25 cellular contexts compared by ENCODE assay signal in genomic region chr5:3309538-3309937, GRCh38.
DNase-seq lines count a peak whose midpoint lies in the region; FAIRE-seq and TF ChIP-seq lines count a peak whose summit lies in the region.
"Had no signal": no experiment of that assay in that cellular context is flagged by ENCODE, and none has a peak within 500 bp of the region (broad histone marks: within the 10 kb centered on the region; RNA-seq: fewer than 3 reads in every experiment).

No MANE protein-coding gene starts in this region.

- H3K9me2 ChIP-seq in OCI-LY7 (ENCODE audit: insufficient read depth, low read length): no peaks in the 10 kb centered on the region

- H3K4me2 ChIP-seq in astrocyte (ENCODE audit: low read length) (peak overlapping the region; percentile 81), OCI-LY7 (ENCODE audit: low read length) (no peak overlapping the region)
- H3K4me2 ChIP-seq: KMS-11 had no signal

- H2AFZ ChIP-seq in astrocyte (ENCODE audit: low read depth, low read length): no peak overlapping the region
- no peak overlapping the region for H2AFZ ChIP-seq in OCI-LY7 (ENCODE audit: low read length)

- H3K36me3 ChIP-seq in astrocyte (ENCODE audit: insufficient read depth, low read length) (no peaks in the 10 kb centered on the region), HAP-1 (replicated peaks) (no peaks in the 10 kb centered on the region), OCI-LY7 (ENCODE audit: insufficient read depth, low read length) (no peaks in the 10 kb centered on the region)

- H3K27me3 ChIP-seq in astrocyte (ENCODE audit: insufficient read depth, low read length): no peaks in the 10 kb centered on the region
- H3K27me3 ChIP-seq in HAP-1 (ENCODE audit: low read depth): no peaks in the 10 kb centered on the region

- no peak overlapping the region for H3K4me3 Mint-ChIP-seq in astrocyte (ENCODE audit: unreplicated experiment)
- H3K4me3 Mint-ChIP-seq in mesothelial cell of epicardium: no peak overlapping the region
- H3K4me3 Mint-ChIP-seq in activated T-cell treated with anti-CD3 and anti-CD28 coated beads, Interleukin-2, amount 50 U/mL, for 24 hours: no peak overlapping the region
- H3K4me3 Mint-ChIP-seq: IgD-negative memory B cell had no signal

- H3K4me1 Mint-ChIP-seq in astrocyte (ENCODE audit: low read depth, unreplicated experiment): peaks cover 13% of the 10 kb centered on the region
- H3K4me1 Mint-ChIP-seq in mesothelial cell of epicardium: peaks cover 21% of the 10 kb centered on the region
- no peaks in the 10 kb centered on the region for H3K4me1 Mint-ChIP-seq in activated T-cell treated with anti-CD3 and anti-CD28 coated beads, Interleukin-2, amount 50 U/mL, for 24 hours (ENCODE audit: low read depth)
- H3K4me1 Mint-ChIP-seq: IgD-negative memory B cell had no signal

- POLR2A ChIA-PET in OCI-LY7 (lab: Charles Lee): no interaction called here

- DNase-seq in NCI-H526 (lab: John Stamatoyannopoulos, UW) (peak; percentile 41 to 80), astrocyte (ENCODE audit: low read depth) (no peak), epithelial cell of prostate (ENCODE audit: low read depth, low spot score) (no peak), mesothelial cell of epicardium (ENCODE audit: low spot score in 2 of 2, unreplicated experiment in 2 of 2) (no peak), HAP-1 (ENCODE audit: low spot score in 2 of 2) (no peak), OCI-LY7 (ENCODE audit: low spot score) (no peak), SKM-1 treated with dmso at 0.1 percent for 144 hours (lab: John Stamatoyannopoulos, UW; ENCODE audit: unreplicated experiment) (no peak)
- no peak for DNase-seq in activated T-cell treated with anti-CD3 and anti-CD28 coated beads, Interleukin-2, amount 50 U/mL, for 24 hours
- DNase-seq: Calu3; DMS79 treated with DMSO at 0.1 percent for 48 hours; GF-D8; NCI-H1092; NCI-H1436; NCI-H187; NCI-H2081 treated with DMSO at 0.1 percent for 48 hours; NCI-H2171 treated with DMSO at 0.1 percent for 48 hours; NCI-H524; NCI-H82; NK-92 treated with Interleukin-12 subunit alpha and Interleukin-12 subunit beta, amount 100 ng/mL, for 24 hours; RPMI8226; SHP77 treated with DMSO at 0.1 percent for 48 hours had no signal

- no TSS peak for BruUV-seq in OCI-LY7 (replicated peaks; lab: Mats Ljungman, UMichigan)

- H3K4me3 ChIP-seq in astrocyte (ENCODE audit: insufficient read depth, low read depth, low read length) (no peak overlapping the region), HAP-1 (no peak overlapping the region), OCI-LY7 (ENCODE audit: low read depth, low read length, poor library complexity, severe bottlenecking) (no peak overlapping the region)

- no peak for FAIRE-seq in astrocyte (lab: Jason Lieb, UNC)
- FAIRE-seq: GM12891 had no signal

- intact Hi-C loops in OCI-LY7 (cut with micrococcal nuclease; ENCODE audit: unreplicated experiment): no loop called here

- CTCF ChIA-PET in OCI-LY7 (lab: Charles Lee; ENCODE audit: unreplicated experiment): no interaction called here

- H3K4me1 ChIP-seq in astrocyte (ENCODE audit: insufficient read depth, low read length) (peaks cover 21% of the 10 kb centered on the region), HAP-1 (no peaks in the 10 kb centered on the region), OCI-LY7 (ENCODE audit: insufficient read depth, low read length, poor library complexity, severe bottlenecking) (no peaks in the 10 kb centered on the region)

- H3K27ac Mint-ChIP-seq in astrocyte (ENCODE audit: unreplicated experiment) (no peak overlapping the region), mesothelial cell of epicardium (peak overlapping the region; percentile 97)
- H3K27ac Mint-ChIP-seq in activated T-cell treated with anti-CD3 and anti-CD28 coated beads, Interleukin-2, amount 50 U/mL, for 24 hours: no peak overlapping the region
- H3K27ac Mint-ChIP-seq: IgD-negative memory B cell had no signal

- peaks cover 2% of the 10 kb centered on the region for H3K36me3 Mint-ChIP-seq in astrocyte (ENCODE audit: low read depth, unreplicated experiment)
- peaks cover 3% of the 10 kb centered on the region for H3K36me3 Mint-ChIP-seq in mesothelial cell of epicardium
- no peaks in the 10 kb centered on the region for H3K36me3 Mint-ChIP-seq in activated T-cell treated with anti-CD3 and anti-CD28 coated beads, Interleukin-2, amount 50 U/mL, for 24 hours (ENCODE audit: low read depth)

- peaks cover 12% of the 10 kb centered on the region for H3K9me3 ChIP-seq in astrocyte (ENCODE audit: insufficient read depth, low read depth, low read length)
- 0 out of 2 replicates have a peak, but pooled peaks cover 3% of the 10 kb centered on the region for H3K9me3 ChIP-seq in HAP-1
- H3K9me3 ChIP-seq in OCI-LY7 (ENCODE audit: low read length): no peaks in the 10 kb centered on the region

- H3K9ac ChIP-seq in astrocyte (ENCODE audit: low read length): peak overlapping the region; percentile 88
- H3K9ac ChIP-seq: KMS-11 had no signal

- peaks cover 7% of the 10 kb centered on the region for H3K9me3 Mint-ChIP-seq in astrocyte (ENCODE audit: unreplicated experiment)
- peaks cover 17% of the 10 kb centered on the region for H3K9me3 Mint-ChIP-seq in mesothelial cell of epicardium
- peaks cover 4% of the 10 kb centered on the region for H3K9me3 Mint-ChIP-seq in activated T-cell treated with anti-CD3 and anti-CD28 coated beads, Interleukin-2, amount 50 U/mL, for 24 hours

- TF ChIP-seq CTCF in astrocyte (IDR thresholded peaks at IDR 0.05; ENCODE audit: insufficient read depth, low read depth, low read length) (no peak), mesothelial cell of epicardium (IDR thresholded peaks at IDR 0.05; ENCODE audit: unreplicated experiment) (no peak), OCI-LY7 (conservative IDR thresholded peaks at IDR 0.05; ENCODE audit: low read length) (no peak)

- no peaks in the 10 kb centered on the region for H4K20me1 ChIP-seq in astrocyte (ENCODE audit: insufficient read depth, low read length)
- no peaks in the 10 kb centered on the region for H4K20me1 ChIP-seq in OCI-LY7 (ENCODE audit: insufficient read depth, low read length)

- in situ Hi-C loops in HAP-1 (cut with MboI; ENCODE audit: low sequenced_read_pairs): no loop called here

- H3K27ac ChIP-seq in astrocyte (ENCODE audit: low read depth, low read length) (peak overlapping the region; percentile 99), epithelial cell of prostate (peak overlapping the region; percentile 92), OCI-LY7 (ENCODE audit: low read depth, low read length, poor library complexity, severe bottlenecking) (no peak overlapping the region)
- H3K27ac ChIP-seq: HL-60, KMS-11 had no signal

- no peaks in the 10 kb centered on the region for H3K79me2 ChIP-seq in astrocyte (ENCODE audit: insufficient read depth, low read length)
- no peaks in the 10 kb centered on the region for H3K79me2 ChIP-seq in OCI-LY7 (ENCODE audit: insufficient read depth, low read depth, low read length)

- peaks cover 10% of the 10 kb centered on the region for H3K27me3 Mint-ChIP-seq in astrocyte (ENCODE audit: low read depth, unreplicated experiment)
- H3K27me3 Mint-ChIP-seq in mesothelial cell of epicardium (ENCODE audit: low read depth): peaks cover 5% of the 10 kb centered on the region
- no peaks in the 10 kb centered on the region for H3K27me3 Mint-ChIP-seq in activated T-cell treated with anti-CD3 and anti-CD28 coated beads, Interleukin-2, amount 50 U/mL, for 24 hours
- H3K27me3 Mint-ChIP-seq: IgD-negative memory B cell had no signal

Comparison
In these comparisons a context has a peak if more than half of its experiments do, and no peak if none do; other contexts are left out.
1. DNase-seq: peak in NCI-H526 (2 of 2); none in astrocyte (single experiment), epithelial cell of prostate (single experiment), mesothelial cell of epicardium (0 of 2), HAP-1 (0 of 2), OCI-LY7 (single experiment), activated T-cell treated with anti-CD3 and anti-CD28 coated beads, Interleukin-2, amount 50 U/mL, for 24 hours (single experiment) and SKM-1 treated with dmso at 0.1 percent for 144 hours (single experiment).